ENCODE assay signal across 17 cellular contexts in genomic region chr11:12073436-12073835, GRCh38.
"Had no signal": no experiment of that assay in that cellular context is flagged by ENCODE, and none has a peak within 500 bp of the region (broad histone marks: within the 10 kb centered on the region; RNA-seq: fewer than 3 reads in every experiment).

No MANE protein-coding gene starts in this region.

- H2AFZ ChIP-seq: hepatocyte had no signal

- H3K27ac ChIP-seq: dorsolateral prefrontal cortex, hepatocyte, left ventricle myocardium inferior, lower lobe of right lung, pancreas, testis, tibial nerve had no signal

- H3K4me3 ChIP-seq: dorsolateral prefrontal cortex, hepatocyte, left ventricle myocardium inferior, lower lobe of right lung, pancreas, smooth muscle cell, testis, tibial nerve had no signal

- FAIRE-seq: kidney, pancreas had no signal

- H3K36me3 ChIP-seq: left ventricle myocardium inferior, lower lobe of right lung, pancreas, tibial nerve had no signal

- H3K4me2 ChIP-seq: hepatocyte, smooth muscle cell had no signal

- ATAC-seq: left cardiac atrium, lower lobe of right lung, pancreas, right cardiac atrium had no signal

- H3K27me3 ChIP-seq: dorsolateral prefrontal cortex, hepatocyte, pancreas, testis, tibial nerve had no signal

- DNase-seq: cortex of kidney; dorsolateral prefrontal cortex; effector CD8-positive, alpha-beta T cell; foreskin melanocyte; left cardiac atrium; left ventricle myocardium inferior; lower lobe of right lung; naive B cell; occipital lobe; right cardiac atrium; stimulated activated CD4-positive, alpha-beta T cell treated with anti-CD3 and anti-CD28 coated beads, Interleukin-2, amount 100 ng/mL, for 48 hours; testis had no signal

- H3K9me3 ChIP-seq: left ventricle myocardium inferior, lower lobe of right lung, pancreas, testis, tibial nerve had no signal

- H3K4me1 ChIP-seq: pancreas had no signal

- H3K79me2 ChIP-seq: hepatocyte had no signal
